Comparison of ENCODE assay signal across 18 cellular contexts in the genomic region with DNA sequence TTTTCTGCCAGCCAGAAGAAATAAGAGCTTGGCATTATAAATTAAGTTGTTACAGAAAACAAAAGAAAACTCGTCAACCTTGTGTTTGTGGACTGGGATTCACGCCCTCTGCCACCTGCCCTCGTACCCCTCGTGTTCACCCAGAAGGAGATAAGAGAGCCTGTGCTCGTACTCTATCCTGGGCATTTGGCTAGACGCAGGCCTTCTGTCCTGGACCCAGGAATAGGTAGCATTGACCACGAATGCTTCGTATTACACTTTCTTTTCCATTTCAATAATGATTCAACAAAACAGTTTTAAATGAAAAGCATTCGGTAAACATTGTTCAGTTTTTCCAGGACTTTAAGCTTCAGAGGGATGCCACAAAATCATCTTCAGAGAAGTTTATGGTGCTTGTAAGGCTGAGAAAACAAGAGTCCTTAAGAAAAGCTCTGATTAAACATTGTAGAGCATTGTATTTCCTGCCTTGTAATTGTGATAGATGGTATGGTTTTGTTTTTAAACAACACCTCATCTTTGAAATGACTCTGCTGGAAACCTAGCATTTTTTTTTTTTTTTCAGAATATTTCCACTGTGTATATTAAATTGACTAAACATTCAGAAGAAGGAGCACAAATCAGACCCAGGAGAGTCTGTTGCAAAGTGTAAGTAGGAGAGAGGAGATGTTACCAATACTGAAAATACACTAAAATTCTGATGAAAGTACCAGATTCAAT. TPM values are rescaled to one million over a fixed set of nuclear protein-coding genes. Genes with fewer than 3 reads are reported as not detected.
DNase-seq lines count a peak whose midpoint lies in the region; ATAC-seq lines count a peak whose summit lies in the region.
"Had no signal": no experiment of that assay in that cellular context is flagged by ENCODE, and none has a peak within 500 bp of the region (broad histone marks: within the 10 kb centered on the region; RNA-seq: fewer than 3 reads in every experiment).

No MANE protein-coding gene starts in this region.

- H3K4me2 ChIP-seq in GM23248 (ENCODE audit: unreplicated experiment): no peak overlapping the region
- H3K4me2 ChIP-seq: KMS-11 had no signal

- no peak overlapping the region for H3K27ac ChIP-seq in GM23248
- H3K27ac ChIP-seq: esophagus squamous epithelium, KMS-11, left ventricle myocardium inferior had no signal

- ATAC-seq in activated CD8-positive, alpha-beta memory T cell treated with anti-CD3 and anti-CD28 coated beads, Interleukin-2, amount 10 ng/mL, durations not matched to agents 7 days and 5 days: peak; percentile 66
- peak; percentile 79 for ATAC-seq in activated T-helper 17 cell treated with anti-CD3 and anti-CD28 coated beads, Interleukin-2, amount 50 U/mL, for 72 hours (replicated peaks)
- ATAC-seq in HG02571 (IDR thresholded peaks at IDR 0.05; ENCODE audit: unreplicated experiment): no peak

- no peaks in the 10 kb centered on the region for H3K27me3 ChIP-seq in GM23248 (replicated peaks; ENCODE audit: insufficient read depth)
- H3K27me3 ChIP-seq: esophagus squamous epithelium had no signal

- CTCF ChIA-PET in activated CD8-positive, alpha-beta memory T cell treated with anti-CD3 and anti-CD28 coated beads, Interleukin-2, amount 10 ng/mL, durations not matched to agents 7 days and 5 days (lab: Charles Lee): interaction anchor here (0.7 to 2.7 kb wide), 6 partner anchors 16 to 120 kb away, joined by 3 to 8 read pairs (median 4); no protein-coding TSS in a partner anchor

- peak overlapping the region; percentile 65; the same call in 1 of the 2 replicates for H2AFZ ChIP-seq in GM23248

- no peaks in the 10 kb centered on the region for H3K27me3 Mint-ChIP-seq in activated CD8-positive, alpha-beta memory T cell treated with anti-CD3 and anti-CD28 coated beads, Interleukin-2, amount 10 ng/mL, durations not matched to agents 7 days and 5 days
- H3K27me3 Mint-ChIP-seq in activated T-helper 17 cell treated with anti-CD3 and anti-CD28 coated beads, Interleukin-2, amount 50 U/mL, for 72 hours: no peaks in the 10 kb centered on the region

- peaks cover 39% of the 10 kb centered on the region for H3K4me1 Mint-ChIP-seq in activated CD8-positive, alpha-beta memory T cell treated with anti-CD3 and anti-CD28 coated beads, Interleukin-2, amount 10 ng/mL, durations not matched to agents 7 days and 5 days
- peaks cover 13% of the 10 kb centered on the region for H3K4me1 Mint-ChIP-seq in activated T-helper 17 cell treated with anti-CD3 and anti-CD28 coated beads, Interleukin-2, amount 50 U/mL, for 72 hours
- H3K4me1 Mint-ChIP-seq: central memory CD8-positive, alpha-beta T cell had no signal

- no peak for DNase-seq in activated CD8-positive, alpha-beta memory T cell treated with anti-CD3 and anti-CD28 coated beads, Interleukin-2, amount 10 ng/mL, durations not matched to agents 7 days and 5 days
- no peak for DNase-seq in activated CD8-positive, alpha-beta memory T cell treated with anti-CD3 and anti-CD28 coated beads, Interleukin-2, amount 50 U/mL, for 48 hours
- DNase-seq in GM23248: no peak
- DNase-seq in stimulated activated CD8-positive, alpha-beta memory T cell treated with anti-CD3 and anti-CD28 coated beads, Interleukin-4, amount 100 ng/mL, for 48 hours: peak; percentile 26
- DNase-seq in DMS 273 (lab: John Stamatoyannopoulos, UW; ENCODE audit: unreplicated experiment): no peak
- DNase-seq in anterior cingulate cortex (lab: John Stamatoyannopoulos, UW): no peak
- DNase-seq: C1 segment of cervical spinal cord, Caco-2, esophagus squamous epithelium, left ventricle myocardium inferior, NCI-H1417, NCI-H2081, trophoblast cell had no signal

- H3K79me2 ChIP-seq in GM23248 (ENCODE audit: insufficient read depth): no peaks in the 10 kb centered on the region

- 55% methylated on average over 9 of the region's 9 CpGs for WGBS in GM23248 (ENCODE audit: low coverage in 1 of 2, low lambda C conversion rate in 2 of 2, missing lambda C conversion rate in 2 of 2), 2 experiments

- no peaks in the 10 kb centered on the region for H3K9me3 ChIP-seq in GM23248 (ENCODE audit: low read depth)
- H3K9me3 ChIP-seq: Caco-2, esophagus squamous epithelium, left ventricle myocardium inferior had no signal

- H3K9me3 Mint-ChIP-seq in activated CD8-positive, alpha-beta memory T cell treated with anti-CD3 and anti-CD28 coated beads, Interleukin-2, amount 10 ng/mL, durations not matched to agents 7 days and 5 days (ENCODE audit: low read depth): no peaks in the 10 kb centered on the region
- H3K9me3 Mint-ChIP-seq in activated T-helper 17 cell treated with anti-CD3 and anti-CD28 coated beads, Interleukin-2, amount 50 U/mL, for 72 hours: no peaks in the 10 kb centered on the region
- H3K9me3 Mint-ChIP-seq: central memory CD8-positive, alpha-beta T cell; dendritic cell treated with granulocyte-macrophage colony-stimulating factor and Interleukin-4, amounts not matched to agents 40 ng/mL and 50 ng/mL, for 4 days had no signal

- H3K4me3 ChIP-seq in GM23248: no peak overlapping the region
- H3K4me3 ChIP-seq: esophagus squamous epithelium, left ventricle myocardium inferior had no signal

- no peaks in the 10 kb centered on the region for H3K36me3 ChIP-seq in GM23248 (ENCODE audit: low read depth)
- H3K36me3 ChIP-seq: esophagus squamous epithelium, left ventricle myocardium inferior had no signal

- no peak overlapping the region for H3K9ac ChIP-seq in GM23248
- H3K9ac ChIP-seq: KMS-11 had no signal

- in situ Hi-C loops in GM23248 (cut with MboI): no loop called here

- no peaks in the 10 kb centered on the region for H3K9me2 ChIP-seq in GM23248 (ENCODE audit: insufficient read depth)

- peaks cover 11% of the 10 kb centered on the region for H3K4me1 ChIP-seq in GM23248 (ENCODE audit: insufficient read depth)
- H3K4me1 ChIP-seq: Caco-2, esophagus squamous epithelium, left ventricle myocardium inferior had no signal

- H3K4me3 Mint-ChIP-seq in activated CD8-positive, alpha-beta memory T cell treated with anti-CD3 and anti-CD28 coated beads, Interleukin-2, amount 10 ng/mL, durations not matched to agents 7 days and 5 days: peak overlapping the region; percentile 9
- peak overlapping the region; percentile 61 for H3K4me3 Mint-ChIP-seq in activated T-helper 17 cell treated with anti-CD3 and anti-CD28 coated beads, Interleukin-2, amount 50 U/mL, for 72 hours
- H3K4me3 Mint-ChIP-seq: dendritic cell treated with granulocyte-macrophage colony-stimulating factor and Interleukin-4, amounts not matched to agents 40 ng/mL and 50 ng/mL, for 4 days had no signal

- peaks cover 7% of the 10 kb centered on the region for H3K36me3 Mint-ChIP-seq in activated CD8-positive, alpha-beta memory T cell treated with anti-CD3 and anti-CD28 coated beads, Interleukin-2, amount 10 ng/mL, durations not matched to agents 7 days and 5 days
- H3K36me3 Mint-ChIP-seq in activated T-helper 17 cell treated with anti-CD3 and anti-CD28 coated beads, Interleukin-2, amount 50 U/mL, for 72 hours (ENCODE audit: low read depth): no peaks in the 10 kb centered on the region

- H3F3A ChIP-seq in GM23248 (ENCODE audit: insufficient read depth): no peaks in the 10 kb centered on the region

- no peaks in the 10 kb centered on the region for H4K20me1 ChIP-seq in GM23248 (ENCODE audit: insufficient read depth)

- H3K27ac Mint-ChIP-seq in activated CD8-positive, alpha-beta memory T cell treated with anti-CD3 and anti-CD28 coated beads, Interleukin-2, amount 10 ng/mL, durations not matched to agents 7 days and 5 days: peak overlapping the region; percentile 88
- peak overlapping the region; percentile 88 for H3K27ac Mint-ChIP-seq in activated T-helper 17 cell treated with anti-CD3 and anti-CD28 coated beads, Interleukin-2, amount 50 U/mL, for 72 hours

RNA-seq across cellular contexts. Expression of gene MTX3, which starts 27.6 kb away (rescaled TPM):
- 10 to 100 TPM; 31.4 to 39.8 TPM for total RNA-seq in activated CD8-positive, alpha-beta memory T cell treated with anti-CD3 and anti-CD28 coated beads, Interleukin-2, amount 10 ng/mL, durations not matched to agents 7 days and 5 days
- 18.4 and 24.2 TPM in 2 replicates for total RNA-seq in GM23248 (2014; rRNA removed; shearing (Covaris generic))
- 6.9 and 7.0 TPM in 2 replicates for polyA plus RNA-seq in GM23248 (2016; fragmentation: Nextera tagmentation; extraction: Ambion mirVana)
- 10 to 100 TPM; 25.4 to 35.2 TPM for total RNA-seq in activated T-helper 17 cell treated with anti-CD3 and anti-CD28 coated beads, Interleukin-2, amount 50 U/mL, for 72 hours
